ENCODE assay signal across 9 cellular contexts in the genomic region with DNA sequence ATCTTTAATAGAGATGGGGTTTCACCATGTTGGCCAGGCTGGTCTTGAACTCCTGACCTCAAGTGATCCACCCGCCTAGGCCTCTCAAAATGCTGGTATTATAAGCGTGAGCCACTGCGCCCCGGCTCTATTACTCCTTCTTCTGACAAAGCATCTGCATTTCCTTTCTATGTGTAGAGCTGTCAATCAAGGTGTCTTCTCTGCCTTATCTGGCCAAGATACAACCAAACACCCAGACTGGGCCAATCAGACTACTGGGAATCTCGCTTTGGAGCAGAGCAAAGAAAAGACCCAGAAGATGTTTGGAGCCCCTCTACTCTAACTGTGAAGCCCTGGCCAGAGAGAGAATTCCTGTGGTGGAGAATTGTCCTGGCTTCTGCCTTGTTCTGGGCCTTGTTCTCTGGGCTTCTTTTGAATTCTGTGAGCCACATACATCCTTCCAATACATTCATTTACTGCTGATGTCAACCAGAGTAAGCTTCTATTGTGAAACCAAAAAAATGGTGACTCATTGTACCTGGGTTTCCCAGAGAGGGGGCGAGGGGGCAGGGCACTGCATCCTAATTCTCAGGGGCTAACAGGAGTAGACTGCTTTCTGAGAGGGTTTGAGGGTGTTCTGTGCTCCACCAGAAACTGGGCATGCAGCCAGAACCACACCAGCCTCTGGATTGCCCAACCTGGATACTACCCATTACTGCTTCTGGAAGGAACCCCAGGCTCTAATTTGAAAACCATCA. TPM values are rescaled to one million over a fixed set of nuclear protein-coding genes. Genes with fewer than 3 reads are reported as not detected.
DNase-seq lines count a peak whose midpoint lies in the region; ATAC-seq, FAIRE-seq and TF ChIP-seq lines count a peak whose summit lies in the region.
"Had no signal": no experiment of that assay in that cellular context is flagged by ENCODE, and none has a peak within 500 bp of the region (broad histone marks: within the 10 kb centered on the region; RNA-seq: fewer than 3 reads in every experiment).

No MANE protein-coding gene starts in this region.

- TF ChIP-seq EP300 in HepG2 (IDR thresholded peaks at IDR 0.05; ENCODE audit: low read depth in 2 of 2, low read length in 2 of 2) (no peak), HepG2 (CRISPR knock-in tag; IDR thresholded peaks at IDR 0.05; ENCODE audit: borderline replicate concordance) (no peak)

- H3K79me2 ChIP-seq in HepG2 (ENCODE audit: insufficient read depth, low read length) = no peaks in the 10 kb centered on the region

- intact Hi-C loops in CD14-positive monocyte (cut with micrococcal nuclease) = loop anchor here in 1 of 2 donors (5.0 kb wide), 1 partner anchor 37 kb away; the partner anchor contains the start of gene BATF
- intact Hi-C loops in HepG2 (cut with micrococcal nuclease; ENCODE audit: unreplicated experiment) = loop anchor here (2.0 to 5.0 kb wide), 3 partner anchors 15 to 232 kb away; no protein-coding TSS in a partner anchor
- intact Hi-C loops in aorta (cut with DNase I) = loop anchor here in 1 of 2 donors (2.0 kb wide), 1 partner anchor 251 kb away; no protein-coding TSS in a partner anchor

- in situ Hi-C loops in HepG2 (cut with HindIII; ENCODE audit: extremely low pct_ligation_motif_present, low pct_unique_long_range_greater_than_20kb) = loop anchor here (5.0 kb wide), 2 partner anchors 37 to 252 kb away; partner anchors contain the start of gene BATF

- no peak overlapping the region for H3K4me2 ChIP-seq in HepG2 (ENCODE audit: low read depth, low read length)

- no TSS peak for BruUV-seq in HepG2 (replicated peaks; lab: Mats Ljungman, UMichigan)

- peak overlapping the region in 3 of 7 donors; percentile 31 to 58 (median 51) for H3K27ac Mint-ChIP-seq in CD14-positive monocyte
- peak overlapping the region; percentile 86 for H3K27ac Mint-ChIP-seq in activated CD8-positive, alpha-beta memory T cell treated with anti-CD3 and anti-CD28 coated beads, Interleukin-2, amount 10 ng/mL, durations not matched to agents 7 days and 5 days

- H3K36me3 Mint-ChIP-seq in CD14-positive monocyte = no peaks in the 10 kb centered on the region
- peaks cover 18% of the 10 kb centered on the region for H3K36me3 Mint-ChIP-seq in activated CD8-positive, alpha-beta memory T cell treated with anti-CD3 and anti-CD28 coated beads, Interleukin-2, amount 10 ng/mL, durations not matched to agents 7 days and 5 days

- peaks cover 3 to 10% (median 8%) of the 10 kb centered on the region in 7 donors for H3K9me3 Mint-ChIP-seq in CD14-positive monocyte
- no peaks in the 10 kb centered on the region for H3K9me3 Mint-ChIP-seq in activated CD8-positive, alpha-beta memory T cell treated with anti-CD3 and anti-CD28 coated beads, Interleukin-2, amount 10 ng/mL, durations not matched to agents 7 days and 5 days (ENCODE audit: low read depth)

- no peak for TF ChIP-seq RAD21 in HepG2 (CRISPR knock-in tag; IDR thresholded peaks at IDR 0.05)

- H3K4me1 ChIP-seq in HepG2 (ENCODE audit: insufficient read depth, low read length) (peaks cover 8% of the 10 kb centered on the region; the same call in 1 of the 2 replicates), aorta (ENCODE audit: control insufficient read depth in 1 of 2, insufficient read depth in 2 of 2, low read length in 2 of 2) (no peaks in the 10 kb centered on the region)

- DNase-seq in CD14-positive monocyte (ENCODE audit: low spot score) (peak; percentile 59), HepG2 (ENCODE audit: low spot score) (no peak), NCI-H82 treated with DMSO at 0.1 percent for 48 hours (lab: John Stamatoyannopoulos, UW; ENCODE audit: unreplicated experiment) (no peak), NCI-H2171 (lab: John Stamatoyannopoulos, UW) (no peak), NCI-H146 treated with DMSO at 0.1 percent for 48 hours (lab: John Stamatoyannopoulos, UW; ENCODE audit: unreplicated experiment) (no peak), aorta (no peak)
- peak; percentile 70 for DNase-seq in activated CD8-positive, alpha-beta memory T cell treated with anti-CD3 and anti-CD28 coated beads, Interleukin-2, amount 10 ng/mL, durations not matched to agents 7 days and 5 days

- H3K4me3 ChIP-seq in HepG2 (replicated peaks in 1 of 3; ENCODE audit: insufficient read depth in 1 of 3, low read depth in 2 of 3, low read length in 3 of 3) = no peak overlapping the region
- no peak overlapping the region for H3K4me3 ChIP-seq in aorta (ENCODE audit: low read length in 2 of 2)
- H3K4me3 ChIP-seq: skin epidermis had no signal

- POLR2A ChIA-PET in HepG2 (lab: Yijun Ruan, JAX) = interaction anchor here (1.0 kb wide), 1 partner anchor 24 kb away, joined by 3 read pairs; no protein-coding TSS in a partner anchor

- TF ChIP-seq POLR2A in HepG2 (IDR thresholded peaks at IDR 0.05; ENCODE audit: insufficient read depth in 1 of 2, low read depth in 2 of 2, low read length in 2 of 2) = no peak

- H3K4me1 Mint-ChIP-seq in CD14-positive monocyte = peaks cover 22% of the 10 kb centered on the region
- H3K4me1 Mint-ChIP-seq in activated CD8-positive, alpha-beta memory T cell treated with anti-CD3 and anti-CD28 coated beads, Interleukin-2, amount 10 ng/mL, durations not matched to agents 7 days and 5 days = peaks cover 63% of the 10 kb centered on the region

- H3K36me3 ChIP-seq in HepG2 (replicated peaks in 1 of 2; ENCODE audit: control insufficient read depth in 1 of 2, insufficient read depth in 2 of 2, low read length in 2 of 2) = no peaks in the 10 kb centered on the region
- no peaks in the 10 kb centered on the region for H3K36me3 ChIP-seq in aorta (ENCODE audit: control insufficient read depth in 1 of 2, insufficient read depth in 2 of 2, low read length in 1 of 2)

- peaks cover 0 to 4% (median 3%) of the 10 kb centered on the region in 3 donors for H3K27me3 Mint-ChIP-seq in CD14-positive monocyte (ENCODE audit: low read depth in 3 of 3)
- no peaks in the 10 kb centered on the region for H3K27me3 Mint-ChIP-seq in activated CD8-positive, alpha-beta memory T cell treated with anti-CD3 and anti-CD28 coated beads, Interleukin-2, amount 10 ng/mL, durations not matched to agents 7 days and 5 days

- no peaks in the 10 kb centered on the region for H4K20me1 ChIP-seq in HepG2 (ENCODE audit: insufficient read depth, low read length)

- ATAC-seq in HG03378 (IDR thresholded peaks at IDR 0.05; ENCODE audit: unreplicated experiment) (peak; percentile 40), HepG2 (no peak), aorta (ENCODE audit: low FRiP score) (no peak)
- peak; percentile 74 for ATAC-seq in activated CD8-positive, alpha-beta memory T cell treated with anti-CD3 and anti-CD28 coated beads, Interleukin-2, amount 10 ng/mL, durations not matched to agents 7 days and 5 days

- H3K27me3 ChIP-seq in HepG2 (ENCODE audit: control insufficient read depth in 1 of 2, insufficient read depth in 2 of 2, low read length in 2 of 2) = peaks cover 0 to 14% of the 10 kb centered on the region in 2 experiments; a peak in 1 of 5 replicates
- no peaks in the 10 kb centered on the region for H3K27me3 ChIP-seq in aorta (ENCODE audit: control insufficient read depth in 1 of 2, insufficient read depth in 2 of 2, low read length in 1 of 2)

- H3K4me3 Mint-ChIP-seq in CD14-positive monocyte = no peak overlapping the region
- no peak overlapping the region for H3K4me3 Mint-ChIP-seq in activated CD8-positive, alpha-beta memory T cell treated with anti-CD3 and anti-CD28 coated beads, Interleukin-2, amount 10 ng/mL, durations not matched to agents 7 days and 5 days

- no peaks in the 10 kb centered on the region; the same call in 1 of the 2 replicates for H3K9me3 ChIP-seq in HepG2 (ENCODE audit: low read length)
- H3K9me3 ChIP-seq in aorta (ENCODE audit: control insufficient read depth, low read length) = peaks cover 2% of the 10 kb centered on the region

- CTCF ChIA-PET in activated CD8-positive, alpha-beta memory T cell treated with anti-CD3 and anti-CD28 coated beads, Interleukin-2, amount 10 ng/mL, durations not matched to agents 7 days and 5 days (lab: Charles Lee) = interaction anchor here (1.0 to 6.2 kb wide), 13 partner anchors 9 to 254 kb away, joined by 3 to 152 read pairs (median 10); partner anchors contain the start of genes BATF, ERG28, FLVCR2 and TTLL5
- CTCF ChIA-PET in HepG2 (lab: Yijun Ruan, JAX; ENCODE audit: low intra/inter-chr PET ratio, low total read pairs) = interaction anchor here (0.8 to 2.5 kb wide), 3 partner anchors 41 to 252 kb away, joined by 3 to 20 read pairs (median 14); partner anchors contain the start of gene JDP2

- TF ChIP-seq CTCF in CD14-positive monocyte (IDR thresholded peaks at IDR 0.05) (no peak), HepG2 (CRISPR knock-in tag; IDR thresholded peaks at IDR 0.05) (no peak)

- H3K27ac ChIP-seq in HepG2 (ENCODE audit: extremely low read length, insufficient read depth, low read length) = no peak overlapping the region
- H3K27ac ChIP-seq in aorta (ENCODE audit: low read depth in 1 of 2, low read length in 2 of 2) = no peak overlapping the region

- H2AFZ ChIP-seq in HepG2 (ENCODE audit: low read length) = no peak overlapping the region

- WGBS in HepG2 (ENCODE audit: low lambda C conversion rate) = 23% methylated on average over 6 of the region's 6 CpGs
- WGBS in aorta, 2 donors = 94 to 96% methylated on average over 6 of the region's 6 CpGs

- H3K9ac ChIP-seq in HepG2 (ENCODE audit: insufficient read depth, low read depth, low read length) = no peak overlapping the region

- FAIRE-seq in HepG2 (lab: Jason Lieb, UNC) = no peak

RNA-seq across cellular contexts. Expression of gene FLVCR2, which starts 18.8 kb away (rescaled TPM):
- polyA plus RNA-seq in CD14-positive monocyte = 10 to 100 TPM; 16.3 to 36.6 TPM
- 1 to 10 TPM; 2.1 to 5.8 TPM for total RNA-seq in activated CD8-positive, alpha-beta memory T cell treated with anti-CD3 and anti-CD28 coated beads, Interleukin-2, amount 10 ng/mL, durations not matched to agents 7 days and 5 days
- total RNA-seq in HepG2 (2016; rRNA removed; fragmentation: Illumina TruSeq; extraction: Trizol) = 5.5 and 9.9 TPM in 2 replicates
- 7.3 and 7.4 TPM in 2 replicates for total RNA-seq in HepG2 (2016; cell fraction: cytosol; rRNA removed; fragmentation: Illumina TruSeq; extraction: Trizol; ENCODE audit: low read depth)
- total RNA-seq in HepG2 (2016; cell fraction: insoluble cytoplasmic fraction; rRNA removed; fragmentation: Illumina TruSeq; extraction: Trizol) = 5.0 and 9.9 TPM in 2 replicates
- total RNA-seq in HepG2 (2016; cell fraction: membrane; rRNA removed; fragmentation: Illumina TruSeq; extraction: Trizol) = 4.0 TPM in 2 replicates
- 10.9 and 16.4 TPM in 2 replicates for total RNA-seq in HepG2 (2016; cell fraction: nucleus; rRNA removed; fragmentation: Illumina TruSeq; extraction: Trizol)
- 10.5 and 10.8 TPM in 2 replicates for polyA plus RNA-seq in HepG2 (2011; rRNA removed)
- polyA plus RNA-seq in HepG2 (2011; cell fraction: cytosol; rRNA removed) = 7.4 and 9.1 TPM in 2 replicates
- polyA plus RNA-seq in HepG2 (2011; cell fraction: nucleus; rRNA removed) = 8.0 and 8.1 TPM in 2 replicates
- 5.6 and 6.4 TPM in 2 replicates for polyA plus RNA-seq in HepG2 (2012)
- 0.65 and 1.3 TPM in 2 replicates for polyA plus RNA-seq in HepG2 (2016; cell fraction: cytosol; fragmentation: Illumina TruSeq; extraction: Trizol; ENCODE audit: low read depth)
- polyA plus RNA-seq in HepG2 (2016; cell fraction: insoluble cytoplasmic fraction; fragmentation: Illumina TruSeq; extraction: Trizol; ENCODE audit: low read depth) = 4.2 and 5.4 TPM in 2 replicates
- 1.6 and 1.8 TPM in 2 replicates for polyA plus RNA-seq in HepG2 (2016; cell fraction: membrane; fragmentation: Illumina TruSeq; extraction: Trizol; ENCODE audit: low read depth)
- 10.5 and 14.8 TPM in 2 replicates for polyA plus RNA-seq in HepG2 (2016; cell fraction: nucleus; fragmentation: Illumina TruSeq; extraction: Trizol; ENCODE audit: insufficient read depth, low read depth)
- polyA minus RNA-seq in HepG2 (2011; rRNA and poly(A)+ RNA removed; ENCODE audit: low replicate concordance) = 13.9 and 28.4 TPM in 2 replicates
- polyA minus RNA-seq in HepG2 (2011; cell fraction: cytosol; rRNA and poly(A)+ RNA removed) = 9.8 and 11.6 TPM in 2 replicates
- polyA minus RNA-seq in HepG2 (2011; cell fraction: nucleus; rRNA and poly(A)+ RNA removed) = 15.9 and 16.5 TPM in 2 replicates
- 10 to 100 TPM; 14.6 to 15.4 TPM for total RNA-seq in aorta
- 1 to 10 TPM in 1 of 2 donors, under 1 TPM in 1; 0.38 to 7.6 TPM for polyA plus RNA-seq in aorta

RNA-seq across cellular contexts. Expression of gene BATF, which starts 37.4 kb away (rescaled TPM):
- polyA plus RNA-seq in CD14-positive monocyte = 10 to 100 TPM; 20.9 to 25.8 TPM
- total RNA-seq in activated CD8-positive, alpha-beta memory T cell treated with anti-CD3 and anti-CD28 coated beads, Interleukin-2, amount 10 ng/mL, durations not matched to agents 7 days and 5 days = 10 to 100 TPM; 74.6 to 81.3 TPM
- total RNA-seq in HepG2 (2016; rRNA removed; fragmentation: Illumina TruSeq; extraction: Trizol) = 0.22 and 0.44 TPM in 2 replicates
- 0.26 and 0.30 TPM in 2 replicates for total RNA-seq in HepG2 (2016; cell fraction: cytosol; rRNA removed; fragmentation: Illumina TruSeq; extraction: Trizol; ENCODE audit: low read depth)
- 0.19 TPM in 1 of 2 replicates, not detected in the other for total RNA-seq in HepG2 (2016; cell fraction: insoluble cytoplasmic fraction; rRNA removed; fragmentation: Illumina TruSeq; extraction: Trizol)
- 0.53 and 0.96 TPM in 2 replicates for total RNA-seq in HepG2 (2016; cell fraction: membrane; rRNA removed; fragmentation: Illumina TruSeq; extraction: Trizol)
- total RNA-seq in HepG2 (2016; cell fraction: nucleus; rRNA removed; fragmentation: Illumina TruSeq; extraction: Trizol) = not detected in 2 replicates
- 0.37 and 0.88 TPM in 2 replicates for polyA plus RNA-seq in HepG2 (2011; rRNA removed)
- 0.31 and 0.60 TPM in 2 replicates for polyA plus RNA-seq in HepG2 (2011; cell fraction: cytosol; rRNA removed)
- 0.48 TPM in 2 replicates for polyA plus RNA-seq in HepG2 (2011; cell fraction: nucleus; rRNA removed)
- polyA plus RNA-seq in HepG2 (2012) = 0.20 TPM in 1 of 2 replicates, not detected in the other
- 0.44 and 0.83 TPM in 2 replicates for polyA plus RNA-seq in HepG2 (2016; cell fraction: cytosol; fragmentation: Illumina TruSeq; extraction: Trizol; ENCODE audit: low read depth)
- polyA plus RNA-seq in HepG2 (2016; cell fraction: insoluble cytoplasmic fraction; fragmentation: Illumina TruSeq; extraction: Trizol; ENCODE audit: low read depth) = 0.41 TPM in 1 of 2 replicates, not detected in the other
- polyA plus RNA-seq in HepG2 (2016; cell fraction: membrane; fragmentation: Illumina TruSeq; extraction: Trizol; ENCODE audit: low read depth) = 0.79 and 0.93 TPM in 2 replicates
- not detected in 2 replicates for polyA plus RNA-seq in HepG2 (2016; cell fraction: nucleus; fragmentation: Illumina TruSeq; extraction: Trizol; ENCODE audit: insufficient read depth, low read depth)
- polyA minus RNA-seq in HepG2 (2011; rRNA and poly(A)+ RNA removed; ENCODE audit: low replicate concordance) = 0.70 TPM in 1 of 2 replicates, not detected in the other
- polyA minus RNA-seq in HepG2 (2011; cell fraction: cytosol; rRNA and poly(A)+ RNA removed) = 0.69 TPM in 1 of 2 replicates, not detected in the other
- polyA minus RNA-seq in HepG2 (2011; cell fraction: nucleus; rRNA and poly(A)+ RNA removed) = 0.62 TPM in 1 of 2 replicates, not detected in the other
- 1 to 10 TPM; 2.6 to 3.2 TPM for total RNA-seq in aorta
- polyA plus RNA-seq in aorta = 1 to 10 TPM; 2.1 to 8.0 TPM

Comparison
In these comparisons a context has a peak if more than half of its experiments do, and no peak if none do; other contexts are left out.
1. DNase-seq: peak in CD14-positive monocyte (single experiment) and activated CD8-positive, alpha-beta memory T cell treated with anti-CD3 and anti-CD28 coated beads, Interleukin-2, amount 10 ng/mL, durations not matched to agents 7 days and 5 days (single experiment); none in HepG2 (single experiment), NCI-H82 treated with DMSO at 0.1 percent for 48 hours (single experiment), NCI-H2171 (single experiment), NCI-H146 treated with DMSO at 0.1 percent for 48 hours (single experiment) and aorta (0 of 2).
2. ATAC-seq: peak in HG03378 (single experiment) and activated CD8-positive, alpha-beta memory T cell treated with anti-CD3 and anti-CD28 coated beads, Interleukin-2, amount 10 ng/mL, durations not matched to agents 7 days and 5 days (single experiment); none in HepG2 (single experiment) and aorta (single experiment).
3. RNA of gene BATF, which starts 37.4 kb away (total RNA-seq): 74.6 to 81.3 TPM in activated CD8-positive, alpha-beta memory T cell treated with anti-CD3 and anti-CD28 coated beads, Interleukin-2, amount 10 ng/mL, durations not matched to agents 7 days and 5 days; 2.6 to 3.2 TPM in aorta and 0.19 to 0.96 TPM in HepG2; every median in the first group is over 10 times any median in the second.